1 cellular context compared by ENCODE assay signal in genomic region chr9:128088253-128088945, GRCh38.
TF ChIP-seq lines count a peak whose summit lies in the region.

No MANE protein-coding gene starts in this region.

TF ChIP-seq in K562, 482 proteins besides CTCF, POLR2A, EP300 and RAD21 (continued from another document):
- TF ChIP-seq RAD51 (IDR thresholded peaks at IDR 0.05; ENCODE audit: borderline replicate concordance, low read depth) (no peak), ZNF143 (CRISPR knock-in tag; IDR thresholded peaks at IDR 0.05) (no peak)
